ENCODE assay signal across 10 cellular contexts in genomic region chr13:88704600-88705275, GRCh38.
DNase-seq lines count a peak whose midpoint lies in the region; ATAC-seq, FAIRE-seq and TF ChIP-seq lines count a peak whose summit lies in the region.
"Had no signal": no experiment of that assay in that cellular context is flagged by ENCODE, and none has a peak within 500 bp of the region (broad histone marks: within the 10 kb centered on the region; RNA-seq: fewer than 3 reads in every experiment).

No MANE protein-coding gene starts in this region.

- no peak for TF ChIP-seq POLR2A in H1 (IDR thresholded peaks at IDR 0.05; ENCODE audit: control extremely low read depth in 1 of 2, low read depth in 2 of 2, low read length in 2 of 2)

- no peak for TF ChIP-seq EP300 in H1 (IDR thresholded peaks at IDR 0.05; ENCODE audit: borderline replicate concordance in 1 of 2, low read depth in 2 of 2, low read length in 2 of 2)

- no peak overlapping the region for H3K4ac ChIP-seq in H1 (replicated peaks; ENCODE audit: insufficient read length, low read depth, low read length)

- no peak overlapping the region for H4K91ac ChIP-seq in H1 (replicated peaks; ENCODE audit: insufficient read length, low read length)

- peaks cover 13% of the 10 kb centered on the region for H3K4me1 Mint-ChIP-seq in nephron progenitor cell

- no peaks in the 10 kb centered on the region; a peak in 1 of 4 replicates for H3K9me3 ChIP-seq in H1 (ENCODE audit: insufficient read depth in 2 of 2, low read depth in 1 of 2, low read length in 1 of 2)
- H3K9me3 ChIP-seq: Peyer's patch had no signal

- no peak overlapping the region for H3K27ac ChIP-seq in H1 (ENCODE audit: low read depth, low read length)
- H3K27ac ChIP-seq: Peyer's patch had no signal

- no peak overlapping the region for H3K9ac ChIP-seq in H1 (replicated peaks in 1 of 4; ENCODE audit: extremely low read depth in 1 of 4, low read depth in 3 of 4, low read length in 3 of 4)

- H2BK12ac ChIP-seq in H1 (ENCODE audit: low read depth, low read length) = no peak overlapping the region

- no peak overlapping the region for H3K14ac ChIP-seq in H1 (ENCODE audit: insufficient read length)

- no peaks in the 10 kb centered on the region for H3K79me1 ChIP-seq in H1 (ENCODE audit: low read depth, low read length)

- TF ChIP-seq RAD21 in H1 (IDR thresholded peaks at IDR 0.05 in 1 of 2, conservative IDR thresholded peaks at IDR 0.05 in 1 of 2; ENCODE audit: low read depth in 2 of 2, low read length in 2 of 2) = no peak

- H4K8ac ChIP-seq in H1 (ENCODE audit: extremely low read depth, insufficient read depth, low read length) = no peak overlapping the region

- ATAC-seq in HG03442 (IDR thresholded peaks at IDR 0.05; ENCODE audit: unreplicated experiment) = no peak

- no peak for FAIRE-seq in H1 (lab: Jason Lieb, UNC)

- H2BK15ac ChIP-seq in H1 (ENCODE audit: low read length) = no peak overlapping the region

- POLR2A ChIA-PET in H1 (lab: Charles Lee; ENCODE audit: partially characterized antibody) = no interaction called here

- no peaks in the 10 kb centered on the region for H3K36me3 Mint-ChIP-seq in nephron progenitor cell (ENCODE audit: low read depth)

- peak overlapping the region; percentile 26 for H3K27ac Mint-ChIP-seq in nephron progenitor cell

- H2BK120ac ChIP-seq in H1 (replicated peaks; ENCODE audit: low read depth, low read length) = no peak overlapping the region

- no peak overlapping the region for H2AK5ac ChIP-seq in H1 (ENCODE audit: low read depth, low read length)

- no peak overlapping the region for H4K5ac ChIP-seq in H1 (ENCODE audit: insufficient read length, low read depth, low read length)

- no peaks in the 10 kb centered on the region for H3K36me3 ChIP-seq in H1 (ENCODE audit: control insufficient read depth in 2 of 4, insufficient read depth in 4 of 4, low read length in 3 of 4)
- H3K36me3 ChIP-seq: Peyer's patch had no signal

- 0 out of 2 replicates have a peak overlapping the region, but pooled peaks have one; percentile 63 for H2AFZ ChIP-seq in H1 (ENCODE audit: low read length)

- DNase-seq in ELR (ENCODE audit: low read depth) = peak; percentile 23
- DNase-seq in NCI-H226 = peak; percentile 53
- DNase-seq in H1 (ENCODE audit: low read depth in 1 of 2, low spot score in 2 of 2) = no peak
- no peak for DNase-seq in nephron progenitor cell
- DNase-seq in activated effector memory CD4-positive, alpha-beta T cell treated with anti-CD3 and anti-CD28 coated beads, Interleukin-2, amount 50 U/mL, for 16 hours = no peak
- no peak for DNase-seq in iPS-NIHi11 (ENCODE audit: low spot score)
- DNase-seq in SKM-1 (lab: John Stamatoyannopoulos, UW; ENCODE audit: unreplicated experiment) = no peak
- DNase-seq: NCI-H187 treated with DMSO at 0.1 percent for 48 hours, Peyer's patch had no signal

- no peak overlapping the region for H3K23ac ChIP-seq in H1 (ENCODE audit: insufficient read length)

- H3K27me3 ChIP-seq in H1 (replicated peaks in 1 of 4; ENCODE audit: control insufficient read depth in 3 of 4, extremely low read depth in 1 of 4, insufficient read depth in 3 of 4, low read length in 3 of 4) = no peaks in the 10 kb centered on the region
- H3K27me3 ChIP-seq: Peyer's patch had no signal

- 92% methylated on average over 7 of the region's 7 CpGs; no CpG with 5 or more reads in 1 of the 2 experiments for WGBS in H1 (ENCODE audit: extremely low coverage in 1 of 2, insufficient coverage in 1 of 2, insufficient read length in 1 of 2, insufficient replicate concordance in 2 of 2, low coverage in 1 of 2, low lambda C conversion rate in 2 of 2, missing lambda C conversion rate in 1 of 2), 2 experiments

- H3K27me3 Mint-ChIP-seq in nephron progenitor cell (ENCODE audit: low read depth, poor library complexity) = no peaks in the 10 kb centered on the region

- no peaks in the 10 kb centered on the region for H3K9me3 Mint-ChIP-seq in nephron progenitor cell

- H2BK20ac ChIP-seq in H1 (ENCODE audit: low read length) = no peak overlapping the region

- no peak overlapping the region for H2BK5ac ChIP-seq in H1 (ENCODE audit: low read depth, low read length)

- no peak overlapping the region for H3K4me3 Mint-ChIP-seq in nephron progenitor cell

- CTCF ChIA-PET in H1 (lab: Charles Lee; ENCODE audit: partially characterized antibody) = interaction anchor here (0.5 to 1.3 kb wide), 3 partner anchors 9 to 991 kb away, joined by 3 to 5 read pairs (median 4); no protein-coding TSS in a partner anchor

- no peak overlapping the region for H3K4me3 ChIP-seq in H1 (ENCODE audit: extremely low read depth in 1 of 4, insufficient read depth in 2 of 4, low read depth in 3 of 4, low read length in 4 of 4)

- no peak overlapping the region for H3K56ac ChIP-seq in H1 (replicated peaks; ENCODE audit: insufficient read length, low read depth, low read length)

- H3K23me2 ChIP-seq in H1 (ENCODE audit: low read depth, low read length) = no peaks in the 10 kb centered on the region

- H3K4me2 ChIP-seq in H1 (ENCODE audit: insufficient read depth in 1 of 2, low read depth in 2 of 2, low read length in 2 of 2) = no peak overlapping the region

- H3K4me1 ChIP-seq in H1 (replicated peaks in 1 of 4; ENCODE audit: control insufficient read depth in 3 of 4, insufficient read depth in 4 of 4, low read length in 3 of 4) = no peaks in the 10 kb centered on the region
- H3K4me1 ChIP-seq: Peyer's patch had no signal

- H4K20me1 ChIP-seq in H1 (replicated peaks in 1 of 2; ENCODE audit: control insufficient read depth in 1 of 2, insufficient read depth in 2 of 2, low read length in 2 of 2) = no peaks in the 10 kb centered on the region

- TF ChIP-seq CTCF in H1 (IDR thresholded peaks at IDR 0.05; ENCODE audit: control extremely low read depth in 1 of 3, insufficient read depth in 1 of 3, low read depth in 1 of 3, low read length in 3 of 3) = no peak
- TF ChIP-seq CTCF in nephron progenitor cell (IDR thresholded peaks at IDR 0.05) = no peak

- no peak overlapping the region for H3K18ac ChIP-seq in H1 (ENCODE audit: extremely low read depth, low read length)

- no peaks in the 10 kb centered on the region for H3K79me2 ChIP-seq in H1 (ENCODE audit: control insufficient read depth in 1 of 2, insufficient read depth in 2 of 2, low read length in 2 of 2)

TF ChIP-seq in H1, 55 proteins besides CTCF, POLR2A, EP300 and RAD21:
- no peak for TF ChIP-seq POLR2AphosphoS5 (IDR thresholded peaks at IDR 0.05; ENCODE audit: low read depth, low read length)
- no peak for TF ChIP-seq POU5F1 (IDR thresholded peaks at IDR 0.05; ENCODE audit: low read depth, low read length)
TF ChIP-seq in H1: peak in this region for 0.

Comparison
In these comparisons a context has a peak if more than half of its experiments do, and no peak if none do; other contexts are left out.
1. DNase-seq: peak in ELR (single experiment) and NCI-H226 (single experiment); none in H1 (0 of 2), nephron progenitor cell (single experiment), activated effector memory CD4-positive, alpha-beta T cell treated with anti-CD3 and anti-CD28 coated beads, Interleukin-2, amount 50 U/mL, for 16 hours (single experiment), iPS-NIHi11 (single experiment) and SKM-1 (single experiment).